In the genomic region with DNA sequence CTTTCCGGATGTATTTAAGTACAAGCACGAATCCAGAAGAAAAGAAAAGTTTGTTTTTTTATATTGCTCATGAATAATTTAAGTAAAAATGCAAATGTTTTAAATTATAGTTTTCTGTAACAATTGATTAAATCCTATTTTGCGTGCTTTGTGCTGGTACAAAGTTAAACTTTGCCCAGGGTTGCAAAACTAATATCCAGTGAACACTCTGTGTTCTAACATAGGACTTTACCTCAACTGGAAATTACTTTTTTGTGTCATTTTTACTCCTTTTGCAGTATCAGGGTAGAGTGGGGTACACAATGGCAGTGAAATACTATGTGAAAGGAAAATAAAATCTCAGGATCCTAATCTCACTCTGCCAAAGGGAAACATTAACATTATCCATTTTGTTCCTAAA, we compare ENCODE assay signal across 24 cellular contexts.
A peak's percentile ranks its signal among the peaks of the same experiment; 100 is the strongest.
DNase-seq lines count a peak whose midpoint lies in the region; ATAC-seq, FAIRE-seq and TF ChIP-seq lines count a peak whose summit lies in the region.
"Had no signal": no experiment of that assay in that cellular context is flagged by ENCODE, and none has a peak within 500 bp of the region (broad histone marks: within the 10 kb centered on the region; RNA-seq: fewer than 3 reads in every experiment).

No MANE protein-coding gene starts in this region.

- peak; percentile 21 for FAIRE-seq in D721Med (lab: Jason Lieb, UNC)
- FAIRE-seq: A204.1, G401.6, GM12891, GM19239 had no signal

- no peaks in the 10 kb centered on the region for H4K20me1 ChIP-seq in GM23338 (replicated peaks; ENCODE audit: insufficient read depth)
- no peaks in the 10 kb centered on the region for H4K20me1 ChIP-seq in neural progenitor cell (ENCODE audit: low read depth)
- H4K20me1 ChIP-seq: BLaER1 had no signal

- H3K36me3 ChIP-seq in GM23338 (ENCODE audit: insufficient read depth) (no peaks in the 10 kb centered on the region), right lobe of liver (no peaks in the 10 kb centered on the region), neural progenitor cell (no peaks in the 10 kb centered on the region)
- H3K36me3 ChIP-seq: BE2C, BLaER1 had no signal

- no peak overlapping the region for H3K4me3 ChIP-seq in GM23338
- H3K4me3 ChIP-seq in right lobe of liver = no peak overlapping the region
- H3K4me3 ChIP-seq in neural progenitor cell = no peak overlapping the region
- H3K4me3 ChIP-seq: BLaER1 had no signal

- H3K79me2 ChIP-seq in GM23338 (replicated peaks; ENCODE audit: insufficient read depth) (no peaks in the 10 kb centered on the region), neural progenitor cell (ENCODE audit: low read depth) (no peaks in the 10 kb centered on the region)

- TF ChIP-seq CTCF in D721Med (IDR thresholded peaks at IDR 0.05; ENCODE audit: insufficient read depth, missing control alignments) (no peak), GM23338 (conservative IDR thresholded peaks at IDR 0.05; ENCODE audit: low read depth in 2 of 2) (no peak), right lobe of liver (IDR thresholded peaks at IDR 0.05) (no peak), neural progenitor cell (IDR thresholded peaks at IDR 0.05) (no peak)

- H3K9me3 Mint-ChIP-seq in GM23338 = peaks cover 4% of the 10 kb centered on the region; the same call in 2 of the 3 replicates
- no peaks in the 10 kb centered on the region for H3K9me3 Mint-ChIP-seq in neural progenitor cell

- H3K27me3 Mint-ChIP-seq in GM23338 (ENCODE audit: insufficient read depth, low read depth, poor library complexity) (peaks cover 7% of the 10 kb centered on the region), neural progenitor cell (ENCODE audit: insufficient read depth, low read depth) (no peaks in the 10 kb centered on the region)
- H3K27me3 Mint-ChIP-seq: CD4-positive, alpha-beta memory T cell; CD4-positive, CD25-positive, alpha-beta regulatory T cell; CD8-positive, alpha-beta memory T cell had no signal

- no peaks in the 10 kb centered on the region for H3K9me3 ChIP-seq in right lobe of liver
- H3K9me3 ChIP-seq in neural progenitor cell (ENCODE audit: low read depth) = no peaks in the 10 kb centered on the region
- H3K9me3 ChIP-seq: BE2C, BLaER1 had no signal

- no peaks in the 10 kb centered on the region for H3K27me3 ChIP-seq in GM23338 (ENCODE audit: insufficient read depth)
- no peaks in the 10 kb centered on the region for H3K27me3 ChIP-seq in right lobe of liver
- no peaks in the 10 kb centered on the region for H3K27me3 ChIP-seq in neural progenitor cell
- H3K27me3 ChIP-seq: BE2C, BLaER1 had no signal

- H3K4me2 ChIP-seq in GM23338 (no peak overlapping the region), neural progenitor cell (no peak overlapping the region)
- H3K4me2 ChIP-seq: BLaER1 had no signal

- H3K9me2 ChIP-seq in GM23338 (ENCODE audit: insufficient read depth) = no peaks in the 10 kb centered on the region; the same call in 1 of the 2 replicates

- H3K4me1 Mint-ChIP-seq in GM23338 = peaks cover 18% of the 10 kb centered on the region
- peaks cover 4% of the 10 kb centered on the region for H3K4me1 Mint-ChIP-seq in neural progenitor cell
- H3K4me1 Mint-ChIP-seq: CD14-positive monocyte; CD4-positive, alpha-beta memory T cell; CD4-positive, CD25-positive, alpha-beta regulatory T cell; CD8-positive, alpha-beta memory T cell had no signal

- intact Hi-C loops in right lobe of liver (cut with DNase I) = no loop called here
- intact Hi-C loops in head of caudate nucleus (cut with DNase I) = no loop called here

- WGBS in right lobe of liver (ENCODE audit: insufficient coverage, low coverage, low lambda C conversion rate, missing lambda C conversion rate) = 32% methylated on average over 3 of the region's 3 CpGs

- TF ChIP-seq POLR2A in right lobe of liver (IDR thresholded peaks at IDR 0.05) = no peak

- no peak overlapping the region for H3K9ac ChIP-seq in neural progenitor cell
- H3K9ac ChIP-seq: BLaER1 had no signal

- H3K4me1 ChIP-seq in GM23338 (ENCODE audit: insufficient read depth) (peaks cover 19% of the 10 kb centered on the region), right lobe of liver (peaks cover 0 to 23% (median 8%) of the 10 kb centered on the region in 4 donors), neural progenitor cell (peaks cover 3% of the 10 kb centered on the region)
- H3K4me1 ChIP-seq: BLaER1 had no signal

- H3F3A ChIP-seq in GM23338 (replicated peaks; ENCODE audit: low read depth) (no peaks in the 10 kb centered on the region), neural progenitor cell (ENCODE audit: low read depth) (no peaks in the 10 kb centered on the region)

- H3K36me3 Mint-ChIP-seq in GM23338 (ENCODE audit: low read depth) = peaks cover 13% of the 10 kb centered on the region
- H3K36me3 Mint-ChIP-seq in neural progenitor cell = no peaks in the 10 kb centered on the region
- H3K36me3 Mint-ChIP-seq: CD14-positive monocyte; CD4-positive, alpha-beta memory T cell; CD4-positive, CD25-positive, alpha-beta regulatory T cell; CD8-positive, alpha-beta memory T cell had no signal

- H3K27ac ChIP-seq in GM23338 (ENCODE audit: low read depth) = no peak overlapping the region
- H3K27ac ChIP-seq in right lobe of liver = peak overlapping the region in 2 of 3 donors; percentile 74 to 86
- H3K27ac ChIP-seq in neural progenitor cell = no peak overlapping the region
- H3K27ac ChIP-seq: BLaER1 had no signal

- no peak for ATAC-seq in GM23338
- ATAC-seq in right lobe of liver = peak; percentile 77 to 88 (median 84)

- H2AFZ ChIP-seq in GM23338 (peak overlapping the region; percentile 63; the same call in 1 of the 2 replicates), neural progenitor cell (replicated peaks) (peak overlapping the region; percentile 31)

- DNase-seq in D721Med (ENCODE audit: insufficient read length, low spot score) = no peak
- DNase-seq in GM23338 (ENCODE audit: low spot score) = no peak
- DNase-seq in right lobe of liver = no peak
- no peak for DNase-seq in neural progenitor cell (ENCODE audit: low spot score)
- no peak for DNase-seq in occipital lobe (lab: John Stamatoyannopoulos, UW)
- DNase-seq in head of caudate nucleus = no peak
- no peak for DNase-seq in germinal center (ENCODE audit: low spot score)
- DNase-seq in NCI-H1417 treated with DMSO at 0.1 percent for 48 hours (lab: John Stamatoyannopoulos, UW) = no peak
- DNase-seq: 8988T; ACHN; BE2C; C1 segment of cervical spinal cord; CD4-positive, alpha-beta memory T cell; CD4-positive, CD25-positive, alpha-beta regulatory T cell; CD8-positive, alpha-beta memory T cell; COR-L47; DMS79 treated with DMSO at 0.1 percent for 48 hours; GF-D8 had no signal

- H3K4me3 Mint-ChIP-seq in GM23338 = no peak overlapping the region
- no peak overlapping the region for H3K4me3 Mint-ChIP-seq in neural progenitor cell
- H3K4me3 Mint-ChIP-seq: CD14-positive monocyte; CD4-positive, alpha-beta memory T cell; CD4-positive, CD25-positive, alpha-beta regulatory T cell; CD8-positive, alpha-beta memory T cell had no signal

- H3K27ac Mint-ChIP-seq in GM23338 (no peak overlapping the region), neural progenitor cell (no peak overlapping the region)
- H3K27ac Mint-ChIP-seq: CD14-positive monocyte; CD4-positive, alpha-beta memory T cell; CD4-positive, CD25-positive, alpha-beta regulatory T cell; CD8-positive, alpha-beta memory T cell had no signal

TF ChIP-seq in GM23338, 12 proteins besides CTCF, POLR2A, EP300 and RAD21:
- TF ChIP-seq, protein P1, sequence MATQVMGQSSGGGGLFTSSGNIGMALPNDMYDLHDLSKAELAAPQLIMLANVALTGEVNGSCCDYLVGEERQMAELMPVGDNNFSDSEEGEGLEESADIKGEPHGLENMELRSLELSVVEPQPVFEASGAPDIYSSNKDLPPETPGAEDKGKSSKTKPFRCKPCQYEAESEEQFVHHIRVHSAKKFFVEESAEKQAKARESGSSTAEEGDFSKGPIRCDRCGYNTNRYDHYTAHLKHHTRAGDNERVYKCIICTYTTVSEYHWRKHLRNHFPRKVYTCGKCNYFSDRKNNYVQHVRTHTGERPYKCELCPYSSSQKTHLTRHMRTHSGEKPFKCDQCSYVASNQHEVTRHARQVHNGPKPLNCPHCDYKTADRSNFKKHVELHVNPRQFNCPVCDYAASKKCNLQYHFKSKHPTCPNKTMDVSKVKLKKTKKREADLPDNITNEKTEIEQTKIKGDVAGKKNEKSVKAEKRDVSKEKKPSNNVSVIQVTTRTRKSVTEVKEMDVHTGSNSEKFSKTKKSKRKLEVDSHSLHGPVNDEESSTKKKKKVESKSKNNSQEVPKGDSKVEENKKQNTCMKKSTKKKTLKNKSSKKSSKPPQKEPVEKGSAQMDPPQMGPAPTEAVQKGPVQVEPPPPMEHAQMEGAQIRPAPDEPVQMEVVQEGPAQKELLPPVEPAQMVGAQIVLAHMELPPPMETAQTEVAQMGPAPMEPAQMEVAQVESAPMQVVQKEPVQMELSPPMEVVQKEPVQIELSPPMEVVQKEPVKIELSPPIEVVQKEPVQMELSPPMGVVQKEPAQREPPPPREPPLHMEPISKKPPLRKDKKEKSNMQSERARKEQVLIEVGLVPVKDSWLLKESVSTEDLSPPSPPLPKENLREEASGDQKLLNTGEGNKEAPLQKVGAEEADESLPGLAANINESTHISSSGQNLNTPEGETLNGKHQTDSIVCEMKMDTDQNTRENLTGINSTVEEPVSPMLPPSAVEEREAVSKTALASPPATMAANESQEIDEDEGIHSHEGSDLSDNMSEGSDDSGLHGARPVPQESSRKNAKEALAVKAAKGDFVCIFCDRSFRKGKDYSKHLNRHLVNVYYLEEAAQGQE (IDR thresholded peaks at IDR 0.05; ENCODE audit: unreplicated experiment) = no peak
- TF ChIP-seq, protein P2, sequence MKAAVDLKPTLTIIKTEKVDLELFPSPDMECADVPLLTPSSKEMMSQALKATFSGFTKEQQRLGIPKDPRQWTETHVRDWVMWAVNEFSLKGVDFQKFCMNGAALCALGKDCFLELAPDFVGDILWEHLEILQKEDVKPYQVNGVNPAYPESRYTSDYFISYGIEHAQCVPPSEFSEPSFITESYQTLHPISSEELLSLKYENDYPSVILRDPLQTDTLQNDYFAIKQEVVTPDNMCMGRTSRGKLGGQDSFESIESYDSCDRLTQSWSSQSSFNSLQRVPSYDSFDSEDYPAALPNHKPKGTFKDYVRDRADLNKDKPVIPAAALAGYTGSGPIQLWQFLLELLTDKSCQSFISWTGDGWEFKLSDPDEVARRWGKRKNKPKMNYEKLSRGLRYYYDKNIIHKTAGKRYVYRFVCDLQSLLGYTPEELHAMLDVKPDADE (IDR thresholded peaks at IDR 0.05) = no peak
- TF ChIP-seq NANOG (IDR thresholded peaks at IDR 0.05; ENCODE audit: borderline replicate concordance) (no peak), JUNB (IDR thresholded peaks at IDR 0.05; ENCODE audit: unreplicated experiment) (no peak), ZNF114 (CRISPR knock-in tag; IDR thresholded peaks at IDR 0.05) (no peak), EZH2 (IDR thresholded peaks at IDR 0.05; ENCODE audit: low read depth, unreplicated experiment) (no peak)

Comparison
In these comparisons a context has a peak if more than half of its experiments do, and no peak if none do; other contexts are left out.
1. H3K27ac ChIP-seq: peak in right lobe of liver (2 of 3); none in GM23338 (single experiment) and neural progenitor cell (single experiment).